ENCODE assay signal across 16 cellular contexts in genomic region chr16:78474762-78475161, GRCh38.
DNase-seq lines count a peak whose midpoint lies in the region; ATAC-seq, FAIRE-seq and TF ChIP-seq lines count a peak whose summit lies in the region.
"Had no signal": no experiment of that assay in that cellular context is flagged by ENCODE, and none has a peak within 500 bp of the region (broad histone marks: within the 10 kb centered on the region; RNA-seq: fewer than 3 reads in every experiment).

No MANE protein-coding gene starts in this region.

- TF ChIP-seq CTCF in pancreas (IDR thresholded peaks at IDR 0.05), result no peak
- TF ChIP-seq CTCF in chondrocyte (IDR thresholded peaks at IDR 0.05), result no peak

- no peak for FAIRE-seq in pancreas (lab: Jason Lieb, UNC)
- FAIRE-seq: endothelial cell of umbilical vein had no signal

- no peaks in the 10 kb centered on the region for H3K36me3 ChIP-seq in pancreas

- H3K9me3 Mint-ChIP-seq in chondrocyte (ENCODE audit: low read depth), result no peaks in the 10 kb centered on the region
- H3K9me3 Mint-ChIP-seq: activated naive CD8-positive, alpha-beta T cell treated with anti-CD3 and anti-CD28 coated beads, Interleukin-2, amount 10 ng/mL, durations not matched to agents 7 days and 5 days; CD8-positive, alpha-beta T cell; central memory CD8-positive, alpha-beta T cell had no signal

- no peaks in the 10 kb centered on the region for H3K36me3 Mint-ChIP-seq in chondrocyte (ENCODE audit: low read depth)
- H3K36me3 Mint-ChIP-seq: activated naive CD8-positive, alpha-beta T cell treated with anti-CD3 and anti-CD28 coated beads, Interleukin-2, amount 10 ng/mL, durations not matched to agents 7 days and 5 days; CD8-positive, alpha-beta T cell had no signal

- no peaks in the 10 kb centered on the region for H3K4me1 Mint-ChIP-seq in chondrocyte (ENCODE audit: low read depth)
- H3K4me1 Mint-ChIP-seq: activated naive CD8-positive, alpha-beta T cell treated with anti-CD3 and anti-CD28 coated beads, Interleukin-2, amount 10 ng/mL, durations not matched to agents 7 days and 5 days had no signal

- H3K9me3 ChIP-seq in pancreas, result no peaks in the 10 kb centered on the region

- no peaks in the 10 kb centered on the region for H3K4me1 ChIP-seq in pancreas

- H3K27me3 Mint-ChIP-seq in chondrocyte (ENCODE audit: low read depth), result no peaks in the 10 kb centered on the region
- H3K27me3 Mint-ChIP-seq: activated naive CD8-positive, alpha-beta T cell treated with anti-CD3 and anti-CD28 coated beads, Interleukin-2, amount 10 ng/mL, durations not matched to agents 7 days and 5 days; central memory CD8-positive, alpha-beta T cell had no signal

- H3K4me3 Mint-ChIP-seq in chondrocyte (ENCODE audit: unreplicated experiment), result no peak overlapping the region
- H3K4me3 Mint-ChIP-seq: activated naive CD8-positive, alpha-beta T cell treated with anti-CD3 and anti-CD28 coated beads, Interleukin-2, amount 10 ng/mL, durations not matched to agents 7 days and 5 days; CD8-positive, alpha-beta T cell; central memory CD8-positive, alpha-beta T cell had no signal

- H3K27ac ChIP-seq in pancreas, result no peak overlapping the region
- H3K27ac ChIP-seq: 22Rv1 had no signal

- ATAC-seq in GM21723 (IDR thresholded peaks at IDR 0.05; ENCODE audit: unreplicated experiment), result peak; percentile 90
- ATAC-seq in HG03103 (IDR thresholded peaks at IDR 0.05; ENCODE audit: low read depth, unreplicated experiment), result peak; percentile 87
- ATAC-seq in pancreas, result no peak
- ATAC-seq: CD8-positive, alpha-beta T cell; SK-N-SH treated with all-trans-retinoic acid at 6 μM for 48 hours had no signal

- H3K27me3 ChIP-seq in pancreas, result no peaks in the 10 kb centered on the region

- intact Hi-C loops in pancreas (cut with DNase I), result no loop called here

- no peak overlapping the region for H3K27ac Mint-ChIP-seq in chondrocyte (ENCODE audit: unreplicated experiment)
- H3K27ac Mint-ChIP-seq: activated naive CD8-positive, alpha-beta T cell treated with anti-CD3 and anti-CD28 coated beads, Interleukin-2, amount 10 ng/mL, durations not matched to agents 7 days and 5 days; CD8-positive, alpha-beta T cell had no signal

- WGBS in pancreas, 2 donors, result 93 to 99% methylated on average over 4 of the region's 4 CpGs

- DNase-seq in NCI-H526 treated with DMSO at 0.1 percent for 48 hours (lab: John Stamatoyannopoulos, UW), result peak; percentile 2
- no peak for DNase-seq in NCI-H526 (lab: John Stamatoyannopoulos, UW)
- no peak for DNase-seq in pancreas
- DNase-seq in NCI-H1092 treated with DMSO at 0.1 percent for 48 hours (lab: John Stamatoyannopoulos, UW), result no peak
- DNase-seq in HuH-7.5 (ENCODE audit: low spot score), result no peak
- no peak for DNase-seq in chondrocyte (ENCODE audit: low spot score)
- DNase-seq: activated naive CD8-positive, alpha-beta T cell treated with anti-CD3 and anti-CD28 coated beads, Interleukin-2, amount 10 ng/mL, durations not matched to agents 7 days and 5 days; CD8-positive, alpha-beta T cell; islet precursor cell; NCI-H2171 treated with DMSO at 0.1 percent for 48 hours had no signal

- H3K4me3 ChIP-seq in pancreas, result no peak overlapping the region

Comparison
In these comparisons a context has a peak if more than half of its experiments do, and no peak if none do; other contexts are left out.
1. ATAC-seq: peak in GM21723 (single experiment) and HG03103 (single experiment); none in pancreas (0 of 4).